In the genomic region with DNA sequence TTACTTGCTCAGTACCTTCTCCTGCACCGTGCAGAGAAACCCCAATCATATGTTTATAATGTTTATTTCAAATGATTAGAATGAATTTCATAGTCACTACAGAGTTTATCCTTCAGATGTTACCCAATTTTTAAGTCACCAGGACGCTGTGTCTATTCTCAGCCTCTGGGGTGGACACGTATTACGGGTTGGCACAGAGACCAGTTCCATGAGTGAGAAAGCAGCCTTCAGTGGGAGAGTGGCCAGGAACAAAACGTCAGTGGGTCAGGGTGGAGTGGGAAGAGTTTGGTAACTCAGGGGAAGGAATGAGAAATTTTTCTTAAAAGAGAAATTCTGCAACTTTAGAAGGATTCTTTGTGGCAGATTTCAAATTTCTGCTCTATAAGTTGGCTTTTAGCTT, we compare ENCODE assay signal across 10 cellular contexts.
A peak's percentile ranks its signal among the peaks of the same experiment; 100 is the strongest.
DNase-seq lines count a peak whose midpoint lies in the region; ATAC-seq and TF ChIP-seq lines count a peak whose summit lies in the region.
"Had no signal": no experiment of that assay in that cellular context is flagged by ENCODE, and none has a peak within 500 bp of the region (broad histone marks: within the 10 kb centered on the region; RNA-seq: fewer than 3 reads in every experiment).

No MANE protein-coding gene starts in this region.

- H3K4me3 ChIP-seq in AG10803 (ENCODE audit: low read length) (no peak overlapping the region), body of pancreas (no peak overlapping the region)

- 56 to 66% methylated on average over 5 of the region's 5 CpGs for WGBS in body of pancreas, 2 donors

- no peak for TF ChIP-seq POLR2A in body of pancreas (IDR thresholded peaks at IDR 0.05)

- ATAC-seq in body of pancreas: peak; percentile 50
- ATAC-seq in left ventricle myocardium superior: peak; percentile 99
- no peak for ATAC-seq in GM21619 (IDR thresholded peaks at IDR 0.05; ENCODE audit: unreplicated experiment)

- H3K27me3 ChIP-seq in body of pancreas: no peaks in the 10 kb centered on the region

- peak; percentile 96 for DNase-seq in AG10803 (ENCODE audit: low read depth)
- peak; percentile 22 to 60 (median 52) for DNase-seq in body of pancreas
- DNase-seq in left ventricle myocardium superior: peak; percentile 74
- DNase-seq in putamen (ENCODE audit: low spot score): peak; percentile 46
- DNase-seq in NCI-H2107 (lab: John Stamatoyannopoulos, UW): no peak
- no peak for DNase-seq in SK-N-DZ (ENCODE audit: low spot score)
- no peak for DNase-seq in mesenteric fat pad (ENCODE audit: low spot score)
- DNase-seq: activated T-cell treated with anti-CD3 and anti-CD28 coated beads, Interleukin-2, amount 50 U/mL, for 48 hours; NCI-H1436 treated with DMSO at 0.1 percent for 48 hours had no signal

- no peaks in the 10 kb centered on the region for H3K9me3 ChIP-seq in body of pancreas

- H3K27ac ChIP-seq in body of pancreas: peak overlapping the region in 1 of 4 donors; percentile 5

- intact Hi-C loops in body of pancreas (cut with DNase I): no loop called here
- intact Hi-C loops in left ventricle myocardium superior (cut with micrococcal nuclease): no loop called here

- H3K36me3 ChIP-seq in body of pancreas (replicated peaks in 1 of 2; ENCODE audit: insufficient read depth in 1 of 2, low read depth in 2 of 2): no peaks in the 10 kb centered on the region

- H3K4me1 ChIP-seq in body of pancreas: peaks cover 9% of the 10 kb centered on the region

- peak; percentile 20; the same call in 1 of the 2 replicates for TF ChIP-seq CTCF in AG10803 (conservative IDR thresholded peaks at IDR 0.05; ENCODE audit: low read length)
- TF ChIP-seq CTCF in body of pancreas (IDR thresholded peaks at IDR 0.05): no peak

Comparison
In these comparisons a context has a peak if more than half of its experiments do, and no peak if none do; other contexts are left out.
1. DNase-seq: peak in AG10803 (single experiment), body of pancreas (4 of 4), left ventricle myocardium superior (single experiment) and putamen (single experiment); none in NCI-H2107 (single experiment), SK-N-DZ (single experiment) and mesenteric fat pad (single experiment).